Comparison of ENCODE assay signal across 16 cellular contexts in genomic region chr12:104345234-104346066, GRCh38.
"Had no signal": no experiment of that assay in that cellular context is flagged by ENCODE, and none has a peak within 500 bp of the region (broad histone marks: within the 10 kb centered on the region; RNA-seq: fewer than 3 reads in every experiment).

No MANE protein-coding gene starts in this region.

- H3K4me1 ChIP-seq: body of pancreas had no signal

- H3K4me1 Mint-ChIP-seq: activated CD4-positive, alpha-beta T cell treated with anti-CD3 and anti-CD28 coated beads for 36 hours; T-cell had no signal

- H3K4me3 Mint-ChIP-seq: activated CD4-positive, alpha-beta T cell treated with anti-CD3 and anti-CD28 coated beads for 36 hours; activated CD8-positive, alpha-beta T cell treated with anti-CD3 and anti-CD28 coated beads, Interleukin-2, amount 10 ng/mL, durations not matched to agents 7 days and 5 days; nephron; stimulated activated naive CD8-positive, alpha-beta T cell treated with anti-CD3 and anti-CD28 coated beads, Interleukin-15, amount 100 ng/mL, for 72 hours; T-cell had no signal

- H3K27me3 ChIP-seq: body of pancreas, testis had no signal

- DNase-seq: activated CD4-positive, alpha-beta T cell treated with anti-CD3 and anti-CD28 coated beads for 36 hours; activated CD8-positive, alpha-beta T cell treated with anti-CD3 and anti-CD28 coated beads, Interleukin-2, amount 10 ng/mL, durations not matched to agents 7 days and 5 days; activated naive CD4-positive, alpha-beta T cell treated with Interleukin-2 at 50 U/mL for 16 hours; body of pancreas; central memory CD4-positive, alpha-beta T cell; glutamatergic neuron; left cardiac atrium; stimulated activated CD4-positive, alpha-beta T cell treated with anti-CD3 and anti-CD28 coated beads, Interleukin-15, amount 100 ng/mL, for 24 hours; stimulated activated CD4-positive, alpha-beta T cell treated with anti-CD3 and anti-CD28 coated beads, Interleukin-4, amount 100 ng/mL, for 4 hours; stimulated activated naive CD8-positive, alpha-beta T cell treated with anti-CD3 and anti-CD28 coated beads, Interleukin-15, amount 100 ng/mL, for 72 hours; T-cell; T1000; testis had no signal

- H3K27ac Mint-ChIP-seq: activated CD4-positive, alpha-beta T cell treated with anti-CD3 and anti-CD28 coated beads for 36 hours; activated CD8-positive, alpha-beta T cell treated with anti-CD3 and anti-CD28 coated beads, Interleukin-2, amount 10 ng/mL, durations not matched to agents 7 days and 5 days; nephron; stimulated activated naive CD8-positive, alpha-beta T cell treated with anti-CD3 and anti-CD28 coated beads, Interleukin-15, amount 100 ng/mL, for 72 hours; T-cell had no signal

- H3K27me3 Mint-ChIP-seq: activated CD4-positive, alpha-beta T cell treated with anti-CD3 and anti-CD28 coated beads for 36 hours; stimulated activated naive CD8-positive, alpha-beta T cell treated with anti-CD3 and anti-CD28 coated beads, Interleukin-15, amount 100 ng/mL, for 72 hours; T-cell had no signal

- H3K27ac ChIP-seq: body of pancreas, testis, VCaP had no signal

- H3K9me3 ChIP-seq: body of pancreas, testis had no signal

- ATAC-seq: activated CD4-positive, alpha-beta T cell treated with anti-CD3 and anti-CD28 coated beads for 36 hours; activated CD8-positive, alpha-beta T cell treated with anti-CD3 and anti-CD28 coated beads, Interleukin-2, amount 10 ng/mL, durations not matched to agents 7 days and 5 days; body of pancreas; esophagus mucosa; stimulated activated naive CD8-positive, alpha-beta T cell treated with anti-CD3 and anti-CD28 coated beads, Interleukin-15, amount 100 ng/mL, for 72 hours; T-cell had no signal

- H3K4me3 ChIP-seq: body of pancreas, testis had no signal

- H3K9me3 Mint-ChIP-seq: nephron; stimulated activated naive CD8-positive, alpha-beta T cell treated with anti-CD3 and anti-CD28 coated beads, Interleukin-15, amount 100 ng/mL, for 72 hours; T-cell had no signal
